In the genomic region with DNA sequence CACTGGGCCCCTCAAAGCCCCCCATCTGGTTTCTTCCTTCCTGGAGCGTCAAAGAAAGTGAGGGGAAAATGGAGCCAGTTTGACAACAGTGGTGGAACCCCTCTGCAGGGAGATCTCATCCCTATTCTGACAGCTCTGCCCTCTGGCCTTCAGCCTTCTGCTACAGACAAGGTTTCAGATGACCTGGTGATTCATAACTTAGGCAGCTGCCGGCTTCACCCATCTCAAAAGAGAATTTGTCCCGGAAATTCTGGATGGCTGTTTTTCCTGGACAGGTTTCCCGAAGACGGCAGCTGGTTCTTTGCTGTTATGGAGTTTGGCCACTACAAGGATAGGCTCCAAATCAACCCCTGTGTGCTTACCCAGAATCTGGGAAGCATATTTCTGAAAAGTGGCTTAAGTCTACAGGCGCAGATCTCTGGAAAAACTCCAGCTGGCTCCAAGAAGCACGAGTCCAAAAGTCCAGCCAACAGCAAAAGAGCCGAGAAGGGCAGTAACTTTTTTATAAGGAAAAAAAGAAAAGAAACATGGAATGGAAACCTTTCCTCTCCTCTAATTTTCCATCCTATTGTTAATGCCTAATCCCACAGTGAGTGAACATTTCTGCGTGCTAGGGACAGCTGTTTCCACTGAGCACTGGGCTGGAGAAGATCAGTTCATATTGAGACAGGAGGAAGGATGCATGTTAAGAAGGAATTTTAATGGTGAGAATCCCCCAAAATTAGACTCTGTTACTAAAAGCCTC, we compare ENCODE assay signal across 8 cellular contexts. TPM values are rescaled to one million over a fixed set of nuclear protein-coding genes. Genes with fewer than 3 reads are reported as not detected.
DNase-seq lines count a peak whose midpoint lies in the region; TF ChIP-seq lines count a peak whose summit lies in the region.

No MANE protein-coding gene starts in this region.

- H3K27me3 ChIP-seq in prostate gland (replicated peaks; ENCODE audit: insufficient read depth) (no peaks in the 10 kb centered on the region), Karpas-422 (ENCODE audit: low read length) (no peaks in the 10 kb centered on the region)

- H3K27me3 Mint-ChIP-seq in activated CD4-positive, alpha-beta memory T cell treated with anti-CD3 and anti-CD28 coated beads for 36 hours: peaks cover 2% of the 10 kb centered on the region

- H3K9me3 ChIP-seq in prostate gland: no peaks in the 10 kb centered on the region
- H3K9me3 ChIP-seq in Karpas-422 (ENCODE audit: low read length): no peaks in the 10 kb centered on the region

- H3K4me3 Mint-ChIP-seq in activated CD4-positive, alpha-beta memory T cell treated with anti-CD3 and anti-CD28 coated beads for 36 hours: no peak overlapping the region

- H3K9me2 ChIP-seq in Karpas-422 (replicated peaks; ENCODE audit: insufficient read depth, low read length): no peaks in the 10 kb centered on the region

- no peak overlapping the region for H2AFZ ChIP-seq in Karpas-422 (ENCODE audit: low read length)

- POLR2A ChIA-PET in activated CD4-positive, alpha-beta memory T cell treated with anti-CD3 and anti-CD28 coated beads for 36 hours (lab: Charles Lee): no interaction called here

- no peaks in the 10 kb centered on the region for H3K36me3 Mint-ChIP-seq in activated CD4-positive, alpha-beta memory T cell treated with anti-CD3 and anti-CD28 coated beads for 36 hours

- intact Hi-C loops in prostate gland (cut with DNase I): loop anchor here (5.0 kb wide), 1 partner anchor 55 kb away; a partner anchor contains a TSS
- intact Hi-C loops in activated CD4-positive, alpha-beta memory T cell treated with anti-CD3 and anti-CD28 coated beads for 36 hours (cut with micrococcal nuclease): no loop called here

- H3K36me3 ChIP-seq in prostate gland (no peaks in the 10 kb centered on the region), Karpas-422 (ENCODE audit: insufficient read depth, low read length) (no peaks in the 10 kb centered on the region)

- peak; percentile 83 for DNase-seq in ELR (ENCODE audit: low read depth)
- peak; percentile 15 for DNase-seq in RKO (ENCODE audit: low spot score)
- DNase-seq in foreskin fibroblast: peak; percentile 88 to 91
- DNase-seq in prostate gland (ENCODE audit: low spot score): peak; percentile 56
- no peak for DNase-seq in COR-L47 (lab: John Stamatoyannopoulos, UW)
- no peak for DNase-seq in activated CD4-positive, alpha-beta memory T cell treated with anti-CD3 and anti-CD28 coated beads for 36 hours
- DNase-seq in SIG-M5 (lab: John Stamatoyannopoulos, UW): no peak
- no peak for DNase-seq in Karpas-422

- H3K9ac ChIP-seq in Karpas-422 (ENCODE audit: low read length): no peak overlapping the region

- 21% methylated on average over 9 of the region's 9 CpGs for WGBS in prostate gland

- TF ChIP-seq CTCF in foreskin fibroblast (IDR thresholded peaks at IDR 0.05; ENCODE audit: low read depth, low read length): no peak
- no peak for TF ChIP-seq CTCF in prostate gland (IDR thresholded peaks at IDR 0.05)

- peak overlapping the region; percentile 70 to 83 for H3K27ac ChIP-seq in prostate gland
- no peak overlapping the region for H3K27ac ChIP-seq in Karpas-422 (ENCODE audit: low read length)

- H3K4me1 ChIP-seq in prostate gland (replicated peaks): peaks cover 10% of the 10 kb centered on the region
- peaks cover 8% of the 10 kb centered on the region for H3K4me1 ChIP-seq in Karpas-422 (ENCODE audit: low read length)

- H3K4me2 ChIP-seq in Karpas-422 (ENCODE audit: low read depth, low read length, poor library complexity, severe bottlenecking): no peak overlapping the region

- H3K27ac Mint-ChIP-seq in activated CD4-positive, alpha-beta memory T cell treated with anti-CD3 and anti-CD28 coated beads for 36 hours: no peak overlapping the region

- H3K9me3 Mint-ChIP-seq in activated CD4-positive, alpha-beta memory T cell treated with anti-CD3 and anti-CD28 coated beads for 36 hours: no peaks in the 10 kb centered on the region

- peak overlapping the region in 1 of 2 donors; percentile 14 for H3K4me3 ChIP-seq in foreskin fibroblast (ENCODE audit: low read depth in 1 of 2, low read length in 2 of 2)
- H3K4me3 ChIP-seq in prostate gland: no peak overlapping the region
- no peak overlapping the region for H3K4me3 ChIP-seq in Karpas-422 (ENCODE audit: low read length)

- CTCF ChIA-PET in activated CD4-positive, alpha-beta memory T cell treated with anti-CD3 and anti-CD28 coated beads for 36 hours (lab: Charles Lee): no interaction called here

- H3K79me2 ChIP-seq in Karpas-422 (ENCODE audit: low read length): no peaks in the 10 kb centered on the region

- H4K20me1 ChIP-seq in Karpas-422 (ENCODE audit: insufficient read depth, low read depth, low read length): no peaks in the 10 kb centered on the region

- no peaks in the 10 kb centered on the region for H3K4me1 Mint-ChIP-seq in activated CD4-positive, alpha-beta memory T cell treated with anti-CD3 and anti-CD28 coated beads for 36 hours (ENCODE audit: low read depth)

- TF ChIP-seq POLR2A in prostate gland (IDR thresholded peaks at IDR 0.05): no peak

RNA-seq across cellular contexts. Expression of a gene that starts 54.5 kb away (rescaled TPM):
- total RNA-seq in prostate gland: 1 to 10 TPM; 2.0 to 3.2 TPM
- total RNA-seq in activated CD4-positive, alpha-beta memory T cell treated with anti-CD3 and anti-CD28 coated beads for 36 hours: not detected
- total RNA-seq in Karpas-422 (2014; rRNA removed; shearing (Covaris generic); ENCODE audit: low replicate concordance): not detected in 2 replicates

Comparison
In these comparisons a context has a peak if more than half of its experiments do, and no peak if none do; other contexts are left out.
1. DNase-seq: peak in ELR (single experiment), RKO (single experiment), foreskin fibroblast (2 of 2) and prostate gland (single experiment); none in COR-L47 (single experiment), activated CD4-positive, alpha-beta memory T cell treated with anti-CD3 and anti-CD28 coated beads for 36 hours (single experiment), SIG-M5 (single experiment) and Karpas-422 (single experiment).